10 cellular contexts compared by ENCODE assay signal in the genomic region with DNA sequence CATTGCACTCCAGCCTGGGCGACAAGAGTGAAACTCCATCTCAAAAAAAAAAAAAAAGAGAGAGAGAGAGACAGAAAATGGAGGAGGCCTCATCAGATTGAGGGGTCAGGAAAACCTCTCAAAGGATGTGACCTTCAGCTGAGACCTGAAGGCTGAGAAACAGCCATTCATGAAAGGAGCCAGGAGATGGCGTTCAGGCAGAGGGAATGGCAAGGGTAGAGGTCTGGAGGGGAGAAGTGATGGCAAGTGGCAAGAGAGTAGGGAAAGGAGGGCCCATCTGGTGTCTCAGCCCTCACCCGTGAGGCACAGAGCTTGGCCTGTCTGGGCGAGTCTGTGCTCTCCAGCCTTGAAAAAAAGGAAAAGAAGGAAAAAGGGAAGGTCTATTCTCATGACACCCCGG. TPM values are rescaled to one million over a fixed set of nuclear protein-coding genes. Genes with fewer than 3 reads are reported as not detected.
DNase-seq lines count a peak whose midpoint lies in the region; ATAC-seq and TF ChIP-seq lines count a peak whose summit lies in the region.
"Had no signal": no experiment of that assay in that cellular context is flagged by ENCODE, and none has a peak within 500 bp of the region (broad histone marks: within the 10 kb centered on the region; RNA-seq: fewer than 3 reads in every experiment).

No MANE protein-coding gene starts in this region.

- H3K4me2 ChIP-seq in mesenchymal stem cell (ENCODE audit: low read length, poor library complexity, severe bottlenecking), result no peak overlapping the region

- DNase-seq in NCI-H1417 (lab: John Stamatoyannopoulos, UW) (peak in 2 of 3 experiments; percentile 4 to 43), NCI-H1417 treated with DMSO at 0.1 percent for 48 hours (lab: John Stamatoyannopoulos, UW) (no peak), NCI-H1694 (lab: John Stamatoyannopoulos, UW) (peak; percentile 74), cardiac fibroblast (ENCODE audit: low read depth in 2 of 2) (peak; percentile 58 to 70), mesenchymal stem cell (peak; percentile 72), mucosa of gallbladder (ENCODE audit: low spot score) (no peak)
- DNase-seq in CD4-positive, alpha-beta T cell, result no peak
- DNase-seq: activated B cell treated with CpG ODN at 0.5 μM for 24 hours had no signal

- no peak overlapping the region for H3K18ac ChIP-seq in mesenchymal stem cell (ENCODE audit: low read depth in 1 of 2, low read length in 2 of 2)

- no peak overlapping the region for H3K4me3 Mint-ChIP-seq in CD4-positive, alpha-beta T cell
- H3K4me3 Mint-ChIP-seq: activated B cell treated with CpG ODN at 0.5 μM for 24 hours; natural killer cell treated with Interleukin-12 subunit alpha and Interleukin-12 subunit beta and Interleukin-15 and Interleukin-18, amount 100 ng/mL, for 72 hours had no signal

- H4K91ac ChIP-seq in mesenchymal stem cell (ENCODE audit: low read length), result no peak overlapping the region

- intact Hi-C loops in CD4-positive, alpha-beta T cell (cut with DNase I, micrococcal nuclease), result loop anchor here (5.0 kb wide), 1 partner anchor 165 kb away; no protein-coding TSS in a partner anchor

- no peak overlapping the region for H3K9ac ChIP-seq in mesenchymal stem cell (ENCODE audit: low read length)

- H3K27me3 Mint-ChIP-seq in CD4-positive, alpha-beta T cell, result no peaks in the 10 kb centered on the region

- POLR2A ChIA-PET in CD4-positive, alpha-beta T cell (lab: Charles Lee), result no interaction called here

- TF ChIP-seq CTCF in cardiac fibroblast (IDR thresholded peaks at IDR 0.05; ENCODE audit: low read depth, low read length), result peak; percentile 66
- TF ChIP-seq CTCF in CD4-positive, alpha-beta T cell (IDR thresholded peaks at IDR 0.05), result no peak

- H3K4me1 ChIP-seq in mesenchymal stem cell (ENCODE audit: control insufficient read depth, insufficient read depth, low read depth, low read length), result no peaks in the 10 kb centered on the region

- no peak overlapping the region for H4K8ac ChIP-seq in mesenchymal stem cell (ENCODE audit: low read length)

- 47% methylated on average over 4 of the region's 5 CpGs for WGBS in mesenchymal stem cell

- peaks cover 0 to 7% of the 10 kb centered on the region in 2 experiments for H3K36me3 ChIP-seq in mesenchymal stem cell (ENCODE audit: control insufficient read depth in 1 of 2, insufficient read depth in 2 of 2, low read depth in 1 of 2, low read length in 2 of 2)

- no peaks in the 10 kb centered on the region for H3K9me3 ChIP-seq in mesenchymal stem cell (ENCODE audit: control insufficient read depth, low read length)
- no peaks in the 10 kb centered on the region for H3K9me3 ChIP-seq in CD4-positive, alpha-beta T cell (ENCODE audit: control insufficient read depth, low read length)

- peaks cover 2% of the 10 kb centered on the region for H3K79me1 ChIP-seq in mesenchymal stem cell (replicated peaks; ENCODE audit: low read length, poor library complexity, severe bottlenecking)

- H2BK15ac ChIP-seq in mesenchymal stem cell (ENCODE audit: low read depth, poor library complexity, severe bottlenecking), result no peak overlapping the region

- no peak overlapping the region for H3K4ac ChIP-seq in mesenchymal stem cell (ENCODE audit: low read depth in 1 of 2, low read length in 2 of 2)

- H3K4me3 ChIP-seq in cardiac fibroblast (replicated peaks in 1 of 2; ENCODE audit: low read depth in 2 of 2, low read length in 2 of 2) (no peak overlapping the region), mesenchymal stem cell (ENCODE audit: insufficient read depth in 1 of 2, low read depth in 1 of 2, low read length in 2 of 2) (no peak overlapping the region)

- H2BK120ac ChIP-seq in mesenchymal stem cell (ENCODE audit: low read depth, low read length), result no peak overlapping the region

- H2AFZ ChIP-seq in mesenchymal stem cell (ENCODE audit: low read depth, low read length), result no peak overlapping the region

- no peaks in the 10 kb centered on the region for H3K27me3 ChIP-seq in mesenchymal stem cell (ENCODE audit: control insufficient read depth in 1 of 2, insufficient read depth in 1 of 2, low read length in 2 of 2)
- H3K27me3 ChIP-seq in CD4-positive, alpha-beta T cell (ENCODE audit: control insufficient read depth, insufficient read depth, low read length), result no peaks in the 10 kb centered on the region

- no peak overlapping the region for H2BK12ac ChIP-seq in mesenchymal stem cell (ENCODE audit: low read length in 2 of 2)

- no peak for ATAC-seq in CD4-positive, alpha-beta T cell (ENCODE audit: poor library complexity)
- ATAC-seq in HG03442 (IDR thresholded peaks at IDR 0.05; ENCODE audit: unreplicated experiment), result no peak

- no peak overlapping the region for H2BK5ac ChIP-seq in mesenchymal stem cell (ENCODE audit: low read depth, low read length, poor library complexity, severe bottlenecking)

- no peak overlapping the region for H3K23ac ChIP-seq in mesenchymal stem cell (ENCODE audit: low read length in 2 of 2)

- H3K27ac Mint-ChIP-seq in CD4-positive, alpha-beta T cell, result no peak overlapping the region
- H3K27ac Mint-ChIP-seq: activated B cell treated with CpG ODN at 0.5 μM for 24 hours; natural killer cell treated with Interleukin-12 subunit alpha and Interleukin-12 subunit beta and Interleukin-15 and Interleukin-18, amount 100 ng/mL, for 72 hours had no signal

- H3K27ac ChIP-seq in mesenchymal stem cell (ENCODE audit: low read length, poor library complexity, severe bottlenecking), result no peak overlapping the region
- no peak overlapping the region for H3K27ac ChIP-seq in CD4-positive, alpha-beta T cell (ENCODE audit: low read depth, low read length)

- H3K14ac ChIP-seq in mesenchymal stem cell (ENCODE audit: low read length in 2 of 2), result no peak overlapping the region

- no peaks in the 10 kb centered on the region for H3K9me3 Mint-ChIP-seq in CD4-positive, alpha-beta T cell
- H3K9me3 Mint-ChIP-seq: activated B cell treated with CpG ODN at 0.5 μM for 24 hours; natural killer cell treated with Interleukin-12 subunit alpha and Interleukin-12 subunit beta and Interleukin-15 and Interleukin-18, amount 100 ng/mL, for 72 hours had no signal

- H2AK5ac ChIP-seq in mesenchymal stem cell (ENCODE audit: low read length, severe bottlenecking), result no peak overlapping the region

- CTCF ChIA-PET in CD4-positive, alpha-beta T cell (lab: Charles Lee), result interaction anchor here (0.5 kb wide), 1 partner anchor 191 kb away, joined by 3 read pairs; no protein-coding TSS in a partner anchor

- no peaks in the 10 kb centered on the region for H3K36me3 Mint-ChIP-seq in CD4-positive, alpha-beta T cell (ENCODE audit: low read depth)
- H3K36me3 Mint-ChIP-seq: natural killer cell treated with Interleukin-12 subunit alpha and Interleukin-12 subunit beta and Interleukin-15 and Interleukin-18, amount 100 ng/mL, for 72 hours had no signal

- no peaks in the 10 kb centered on the region for H3K4me1 Mint-ChIP-seq in CD4-positive, alpha-beta T cell (ENCODE audit: low read depth)
- H3K4me1 Mint-ChIP-seq: activated B cell treated with CpG ODN at 0.5 μM for 24 hours had no signal

RNA-seq across cellular contexts. Expression of a gene that starts 17.0 kb away (rescaled TPM):
- polyA plus RNA-seq in mesenchymal stem cell (2013, experiment 1 of 2), result 0.65 TPM
- 0.47 TPM for polyA plus RNA-seq in mesenchymal stem cell (2013, experiment 2 of 2)
- under 1 TPM; 0.05 to 0.22 TPM for total RNA-seq in CD4-positive, alpha-beta T cell
- 5.0 TPM for total RNA-seq in mucosa of gallbladder
- total RNA-seq: activated B cell treated with CpG ODN at 0.5 μM for 24 hours; natural killer cell treated with Interleukin-12 subunit alpha and Interleukin-12 subunit beta and Interleukin-15 and Interleukin-18, amount 100 ng/mL, for 72 hours had no signal

RNA-seq across cellular contexts. Expression of a gene that starts 30.2 kb away (rescaled TPM):
- polyA plus RNA-seq in mesenchymal stem cell (2013, experiment 1 of 2), result 1.6 TPM
- 1.5 TPM for polyA plus RNA-seq in mesenchymal stem cell (2013, experiment 2 of 2)
- total RNA-seq in CD4-positive, alpha-beta T cell, result under 1 TPM; 0.22 to 0.56 TPM
- total RNA-seq in mucosa of gallbladder, result 2.2 TPM
- total RNA-seq: activated B cell treated with CpG ODN at 0.5 μM for 24 hours; natural killer cell treated with Interleukin-12 subunit alpha and Interleukin-12 subunit beta and Interleukin-15 and Interleukin-18, amount 100 ng/mL, for 72 hours had no signal

Comparison
In these comparisons a context has a peak if more than half of its experiments do, and no peak if none do; other contexts are left out.
1. DNase-seq: peak in NCI-H1417 (2 of 3), NCI-H1694 (single experiment), cardiac fibroblast (2 of 2) and mesenchymal stem cell (single experiment); none in NCI-H1417 treated with DMSO at 0.1 percent for 48 hours (single experiment), CD4-positive, alpha-beta T cell (0 of 10) and mucosa of gallbladder (single experiment).